ENCODE assay signal across 20 cellular contexts in the genomic region with DNA sequence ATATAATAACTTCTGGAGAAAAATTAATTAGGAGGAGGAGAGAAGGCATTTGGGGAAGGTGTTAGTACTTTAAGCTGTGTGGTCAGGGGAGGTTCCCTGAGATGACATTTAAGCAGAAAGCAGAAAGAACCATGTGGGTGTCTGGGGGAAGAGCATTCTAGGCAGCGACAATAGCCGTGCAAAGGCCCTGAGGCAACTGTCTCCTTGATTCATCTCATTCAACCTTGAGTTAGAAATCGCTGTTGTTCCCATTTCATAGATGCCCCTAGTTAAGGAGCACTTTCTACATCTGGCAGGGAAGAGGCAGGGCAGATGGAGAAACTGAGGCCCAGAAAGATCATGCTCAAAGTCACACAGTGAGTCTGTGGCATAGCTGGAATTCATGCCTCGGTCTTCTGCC.
"Had no signal": no experiment of that assay in that cellular context is flagged by ENCODE, and none has a peak within 500 bp of the region (broad histone marks: within the 10 kb centered on the region; RNA-seq: fewer than 3 reads in every experiment).

No MANE protein-coding gene starts in this region.

- H3K27ac Mint-ChIP-seq: memory B cell; nephron; stimulated activated effector memory CD8-positive, alpha-beta T cell treated with anti-CD3 and anti-CD28 coated beads, Interleukin-12 subunit alpha, Interleukin-12 subunit beta, amount 100 ng/mL, for 72 hours; stimulated activated naive CD8-positive, alpha-beta T cell treated with anti-CD3 and anti-CD28 coated beads, Interleukin-15, amount 100 ng/mL, for 72 hours had no signal

- H3K9me3 Mint-ChIP-seq: memory B cell; nephron; stimulated activated effector memory CD8-positive, alpha-beta T cell treated with anti-CD3 and anti-CD28 coated beads, Interleukin-12 subunit alpha, Interleukin-12 subunit beta, amount 100 ng/mL, for 72 hours; stimulated activated naive CD8-positive, alpha-beta T cell treated with anti-CD3 and anti-CD28 coated beads, Interleukin-15, amount 100 ng/mL, for 72 hours had no signal

- ATAC-seq: esophagus mucosa; gastrocnemius medialis; heart left ventricle; left lobe of liver; psoas muscle; right cardiac atrium; stimulated activated effector memory CD8-positive, alpha-beta T cell treated with anti-CD3 and anti-CD28 coated beads, Interleukin-12 subunit alpha, Interleukin-12 subunit beta, amount 100 ng/mL, for 72 hours; stimulated activated naive CD8-positive, alpha-beta T cell treated with anti-CD3 and anti-CD28 coated beads, Interleukin-15, amount 100 ng/mL, for 72 hours; upper lobe of right lung had no signal

- H3K36me3 Mint-ChIP-seq: memory B cell had no signal

- H3K4me3 Mint-ChIP-seq: memory B cell; nephron; stimulated activated effector memory CD8-positive, alpha-beta T cell treated with anti-CD3 and anti-CD28 coated beads, Interleukin-12 subunit alpha, Interleukin-12 subunit beta, amount 100 ng/mL, for 72 hours; stimulated activated naive CD8-positive, alpha-beta T cell treated with anti-CD3 and anti-CD28 coated beads, Interleukin-15, amount 100 ng/mL, for 72 hours had no signal

- H3K4me1 Mint-ChIP-seq: nephron had no signal

- H3K27me3 Mint-ChIP-seq: stimulated activated naive CD8-positive, alpha-beta T cell treated with anti-CD3 and anti-CD28 coated beads, Interleukin-15, amount 100 ng/mL, for 72 hours had no signal

- DNase-seq: dorsolateral prefrontal cortex; effector CD4-positive, alpha-beta T cell; foreskin fibroblast; gastrocnemius medialis; nucleus accumbens; right cardiac atrium; sigmoid colon; stimulated activated CD4-positive, alpha-beta T cell treated with anti-CD3 and anti-CD28 coated beads, Interleukin-2, amount 100 ng/mL, for 24 hours; stimulated activated CD4-positive, alpha-beta T cell treated with anti-CD3 and anti-CD28 coated beads, Interleukin-4, amount 100 ng/mL, for 24 hours; stimulated activated naive CD8-positive, alpha-beta T cell treated with anti-CD3 and anti-CD28 coated beads, Interleukin-15, amount 100 ng/mL, for 72 hours; transverse colon; upper lobe of right lung; uterus had no signal
